1 cellular context compared by ENCODE assay signal in genomic region chr15:38163651-38164050, GRCh38.
TF ChIP-seq lines count a peak whose summit lies in the region.

No MANE protein-coding gene starts in this region.

TF ChIP-seq in H1, 55 proteins besides CTCF, POLR2A, EP300 and RAD21:
- TF ChIP-seq ZNF274 (IDR thresholded peaks at IDR 0.05; ENCODE audit: borderline replicate concordance, extremely low read depth, low read length) (no peak), TCF12 (IDR thresholded peaks at IDR 0.05; ENCODE audit: low read depth, low read length) (no peak), SIRT6 (IDR thresholded peaks at IDR 0.05; ENCODE audit: low read length) (no peak), RXRA (IDR thresholded peaks at IDR 0.05; ENCODE audit: insufficient read depth, low read depth, low read length) (no peak), GABPA (IDR thresholded peaks at IDR 0.05; ENCODE audit: borderline replicate concordance, insufficient read depth, low read length) (no peak), NRF1 (IDR thresholded peaks at IDR 0.05; ENCODE audit: low read depth, low read length) (no peak), YY1 (IDR thresholded peaks at IDR 0.05; ENCODE audit: low read depth, low read length) (no peak), TBP (IDR thresholded peaks at IDR 0.05; ENCODE audit: low read depth, low read length) (no peak), CBX5 (IDR thresholded peaks at IDR 0.05; ENCODE audit: low read depth, low read length) (no peak), MAFK (IDR thresholded peaks at IDR 0.05; ENCODE audit: low read depth, low read length) (no peak), TAF7 (optimal IDR thresholded peaks at IDR 0.05; ENCODE audit: borderline replicate concordance, low read depth, low read length) (no peak), HDAC6 (IDR thresholded peaks at IDR 0.05; ENCODE audit: low read depth, low read length) (no peak), BCL11A (IDR thresholded peaks at IDR 0.05; ENCODE audit: low read depth in 2 of 2, low read length in 2 of 2) (no peak), RFX5 (IDR thresholded peaks at IDR 0.05; ENCODE audit: borderline replicate concordance, low read depth, low read length) (no peak)
- TF ChIP-seq, protein P1, sequence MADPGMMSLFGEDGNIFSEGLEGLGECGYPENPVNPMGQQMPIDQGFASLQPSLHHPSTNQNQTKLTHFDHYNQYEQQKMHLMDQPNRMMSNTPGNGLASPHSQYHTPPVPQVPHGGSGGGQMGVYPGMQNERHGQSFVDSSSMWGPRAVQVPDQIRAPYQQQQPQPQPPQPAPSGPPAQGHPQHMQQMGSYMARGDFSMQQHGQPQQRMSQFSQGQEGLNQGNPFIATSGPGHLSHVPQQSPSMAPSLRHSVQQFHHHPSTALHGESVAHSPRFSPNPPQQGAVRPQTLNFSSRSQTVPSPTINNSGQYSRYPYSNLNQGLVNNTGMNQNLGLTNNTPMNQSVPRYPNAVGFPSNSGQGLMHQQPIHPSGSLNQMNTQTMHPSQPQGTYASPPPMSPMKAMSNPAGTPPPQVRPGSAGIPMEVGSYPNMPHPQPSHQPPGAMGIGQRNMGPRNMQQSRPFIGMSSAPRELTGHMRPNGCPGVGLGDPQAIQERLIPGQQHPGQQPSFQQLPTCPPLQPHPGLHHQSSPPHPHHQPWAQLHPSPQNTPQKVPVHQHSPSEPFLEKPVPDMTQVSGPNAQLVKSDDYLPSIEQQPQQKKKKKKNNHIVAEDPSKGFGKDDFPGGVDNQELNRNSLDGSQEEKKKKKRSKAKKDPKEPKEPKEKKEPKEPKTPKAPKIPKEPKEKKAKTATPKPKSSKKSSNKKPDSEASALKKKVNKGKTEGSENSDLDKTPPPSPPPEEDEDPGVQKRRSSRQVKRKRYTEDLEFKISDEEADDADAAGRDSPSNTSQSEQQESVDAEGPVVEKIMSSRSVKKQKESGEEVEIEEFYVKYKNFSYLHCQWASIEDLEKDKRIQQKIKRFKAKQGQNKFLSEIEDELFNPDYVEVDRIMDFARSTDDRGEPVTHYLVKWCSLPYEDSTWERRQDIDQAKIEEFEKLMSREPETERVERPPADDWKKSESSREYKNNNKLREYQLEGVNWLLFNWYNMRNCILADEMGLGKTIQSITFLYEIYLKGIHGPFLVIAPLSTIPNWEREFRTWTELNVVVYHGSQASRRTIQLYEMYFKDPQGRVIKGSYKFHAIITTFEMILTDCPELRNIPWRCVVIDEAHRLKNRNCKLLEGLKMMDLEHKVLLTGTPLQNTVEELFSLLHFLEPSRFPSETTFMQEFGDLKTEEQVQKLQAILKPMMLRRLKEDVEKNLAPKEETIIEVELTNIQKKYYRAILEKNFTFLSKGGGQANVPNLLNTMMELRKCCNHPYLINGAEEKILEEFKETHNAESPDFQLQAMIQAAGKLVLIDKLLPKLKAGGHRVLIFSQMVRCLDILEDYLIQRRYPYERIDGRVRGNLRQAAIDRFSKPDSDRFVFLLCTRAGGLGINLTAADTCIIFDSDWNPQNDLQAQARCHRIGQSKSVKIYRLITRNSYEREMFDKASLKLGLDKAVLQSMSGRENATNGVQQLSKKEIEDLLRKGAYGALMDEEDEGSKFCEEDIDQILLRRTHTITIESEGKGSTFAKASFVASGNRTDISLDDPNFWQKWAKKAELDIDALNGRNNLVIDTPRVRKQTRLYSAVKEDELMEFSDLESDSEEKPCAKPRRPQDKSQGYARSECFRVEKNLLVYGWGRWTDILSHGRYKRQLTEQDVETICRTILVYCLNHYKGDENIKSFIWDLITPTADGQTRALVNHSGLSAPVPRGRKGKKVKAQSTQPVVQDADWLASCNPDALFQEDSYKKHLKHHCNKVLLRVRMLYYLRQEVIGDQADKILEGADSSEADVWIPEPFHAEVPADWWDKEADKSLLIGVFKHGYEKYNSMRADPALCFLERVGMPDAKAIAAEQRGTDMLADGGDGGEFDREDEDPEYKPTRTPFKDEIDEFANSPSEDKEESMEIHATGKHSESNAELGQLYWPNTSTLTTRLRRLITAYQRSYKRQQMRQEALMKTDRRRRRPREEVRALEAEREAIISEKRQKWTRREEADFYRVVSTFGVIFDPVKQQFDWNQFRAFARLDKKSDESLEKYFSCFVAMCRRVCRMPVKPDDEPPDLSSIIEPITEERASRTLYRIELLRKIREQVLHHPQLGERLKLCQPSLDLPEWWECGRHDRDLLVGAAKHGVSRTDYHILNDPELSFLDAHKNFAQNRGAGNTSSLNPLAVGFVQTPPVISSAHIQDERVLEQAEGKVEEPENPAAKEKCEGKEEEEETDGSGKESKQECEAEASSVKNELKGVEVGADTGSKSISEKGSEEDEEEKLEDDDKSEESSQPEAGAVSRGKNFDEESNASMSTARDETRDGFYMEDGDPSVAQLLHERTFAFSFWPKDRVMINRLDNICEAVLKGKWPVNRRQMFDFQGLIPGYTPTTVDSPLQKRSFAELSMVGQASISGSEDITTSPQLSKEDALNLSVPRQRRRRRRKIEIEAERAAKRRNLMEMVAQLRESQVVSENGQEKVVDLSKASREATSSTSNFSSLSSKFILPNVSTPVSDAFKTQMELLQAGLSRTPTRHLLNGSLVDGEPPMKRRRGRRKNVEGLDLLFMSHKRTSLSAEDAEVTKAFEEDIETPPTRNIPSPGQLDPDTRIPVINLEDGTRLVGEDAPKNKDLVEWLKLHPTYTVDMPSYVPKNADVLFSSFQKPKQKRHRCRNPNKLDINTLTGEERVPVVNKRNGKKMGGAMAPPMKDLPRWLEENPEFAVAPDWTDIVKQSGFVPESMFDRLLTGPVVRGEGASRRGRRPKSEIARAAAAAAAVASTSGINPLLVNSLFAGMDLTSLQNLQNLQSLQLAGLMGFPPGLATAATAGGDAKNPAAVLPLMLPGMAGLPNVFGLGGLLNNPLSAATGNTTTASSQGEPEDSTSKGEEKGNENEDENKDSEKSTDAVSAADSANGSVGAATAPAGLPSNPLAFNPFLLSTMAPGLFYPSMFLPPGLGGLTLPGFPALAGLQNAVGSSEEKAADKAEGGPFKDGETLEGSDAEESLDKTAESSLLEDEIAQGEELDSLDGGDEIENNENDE (IDR thresholded peaks at IDR 0.05; ENCODE audit: insufficient replicate concordance, low read length) = no peak
- TF ChIP-seq, protein P2, sequence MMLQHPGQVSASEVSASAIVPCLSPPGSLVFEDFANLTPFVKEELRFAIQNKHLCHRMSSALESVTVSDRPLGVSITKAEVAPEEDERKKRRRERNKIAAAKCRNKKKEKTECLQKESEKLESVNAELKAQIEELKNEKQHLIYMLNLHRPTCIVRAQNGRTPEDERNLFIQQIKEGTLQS (IDR thresholded peaks at IDR 0.05; ENCODE audit: insufficient read depth, low read depth, low read length) = no peak
- TF ChIP-seq, protein P3, sequence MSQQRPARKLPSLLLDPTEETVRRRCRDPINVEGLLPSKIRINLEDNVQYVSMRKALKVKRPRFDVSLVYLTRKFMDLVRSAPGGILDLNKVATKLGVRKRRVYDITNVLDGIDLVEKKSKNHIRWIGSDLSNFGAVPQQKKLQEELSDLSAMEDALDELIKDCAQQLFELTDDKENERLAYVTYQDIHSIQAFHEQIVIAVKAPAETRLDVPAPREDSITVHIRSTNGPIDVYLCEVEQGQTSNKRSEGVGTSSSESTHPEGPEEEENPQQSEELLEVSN (IDR thresholded peaks at IDR 0.05) = no peak
TF ChIP-seq in H1: peak in this region for 0.
